Comparison of ENCODE assay signal across 23 cellular contexts in the genomic region with DNA sequence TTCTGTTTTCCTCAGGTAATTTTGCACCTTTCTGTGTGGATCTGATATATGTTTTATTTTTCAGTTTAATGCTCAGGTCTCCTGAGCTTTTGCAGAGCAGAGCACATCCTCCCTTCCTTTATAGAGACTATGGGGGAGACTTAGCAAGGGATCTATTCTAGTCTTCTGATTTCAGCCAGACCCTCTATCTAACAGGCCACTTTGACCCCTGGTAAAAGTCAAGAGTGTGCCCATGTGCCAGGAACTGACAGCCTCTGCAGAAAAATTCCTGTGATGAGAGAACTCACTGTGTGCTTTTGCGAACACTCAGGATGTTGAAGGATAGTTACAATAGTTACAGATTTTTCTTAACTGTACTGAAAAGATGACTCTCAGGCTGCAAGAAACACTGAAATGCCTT.
DNase-seq lines count a peak whose midpoint lies in the region; ATAC-seq, FAIRE-seq and TF ChIP-seq lines count a peak whose summit lies in the region.
"Had no signal": no experiment of that assay in that cellular context is flagged by ENCODE, and none has a peak within 500 bp of the region (broad histone marks: within the 10 kb centered on the region; RNA-seq: fewer than 3 reads in every experiment).

No MANE protein-coding gene starts in this region.

- peaks cover 48% of the 10 kb centered on the region for H3K79me2 ChIP-seq in neural progenitor cell (ENCODE audit: low read depth)

- ATAC-seq in body of pancreas (no peak), left ventricle myocardium superior (peak; percentile 66), GM21515 (IDR thresholded peaks at IDR 0.05; ENCODE audit: unreplicated experiment) (no peak)
- ATAC-seq: A549, GM23338, K562 had no signal

- no peak for DNase-seq in D721Med (ENCODE audit: insufficient read length, low spot score)
- DNase-seq in body of pancreas: no peak
- DNase-seq in left ventricle myocardium superior: no peak
- DNase-seq in neural progenitor cell (ENCODE audit: low spot score): no peak
- DNase-seq in NCI-H1436 treated with DMSO at 0.1 percent for 48 hours (lab: John Stamatoyannopoulos, UW): no peak
- no peak for DNase-seq in cortex of kidney (lab: John Stamatoyannopoulos, UW)
- no peak for DNase-seq in activated naive CD4-positive, alpha-beta T cell treated with anti-CD3 and anti-CD28 coated beads, Interleukin-2, amount 10 ng/mL, durations not matched to agents 7 days and 5 days
- DNase-seq: AML-193; CD4-positive, alpha-beta T cell; H9; Kasumi-1; NCI-H1105 treated with DMSO at 0.1 percent for 48 hours; NCI-H446; NCI-H774; NK-92 treated with Interleukin-12 subunit alpha and Interleukin-12 subunit beta, amount 100 ng/mL, for 24 hours; SHP77 had no signal

- no peaks in the 10 kb centered on the region for H3K9me3 Mint-ChIP-seq in neural progenitor cell
- no peaks in the 10 kb centered on the region for H3K9me3 Mint-ChIP-seq in activated naive CD4-positive, alpha-beta T cell treated with anti-CD3 and anti-CD28 coated beads, Interleukin-2, amount 10 ng/mL, durations not matched to agents 7 days and 5 days
- H3K9me3 Mint-ChIP-seq: CD4-positive, alpha-beta T cell; GM23338; H9 had no signal

- H3K4me1 ChIP-seq in body of pancreas: peaks cover 74% of the 10 kb centered on the region
- H3K4me1 ChIP-seq in neural progenitor cell: peaks cover 32% of the 10 kb centered on the region

- no peak overlapping the region for H3K4me3 ChIP-seq in body of pancreas
- no peak overlapping the region for H3K4me3 ChIP-seq in neural progenitor cell
- H3K4me3 ChIP-seq: A549; BLaER1 treated with 17β-estradiol and CSF1 and Interleukin-3, amounts not matched to agents 10 nM and 100 nM; GM23338; K562 had no signal

- H3K27ac Mint-ChIP-seq in neural progenitor cell: no peak overlapping the region
- H3K27ac Mint-ChIP-seq in activated naive CD4-positive, alpha-beta T cell treated with anti-CD3 and anti-CD28 coated beads, Interleukin-2, amount 10 ng/mL, durations not matched to agents 7 days and 5 days: no peak overlapping the region
- H3K27ac Mint-ChIP-seq: CD4-positive, alpha-beta T cell; GM23338 had no signal

- no peaks in the 10 kb centered on the region for H3K36me3 ChIP-seq in body of pancreas (replicated peaks in 1 of 2; ENCODE audit: insufficient read depth in 1 of 2, low read depth in 2 of 2)
- no peaks in the 10 kb centered on the region for H3K36me3 ChIP-seq in neural progenitor cell
- H3K36me3 ChIP-seq: BLaER1 treated with 17β-estradiol and CSF1 and Interleukin-3, amounts not matched to agents 10 nM and 100 nM had no signal

- H3K9ac ChIP-seq in neural progenitor cell: peak overlapping the region; percentile 14
- H3K9ac ChIP-seq: BLaER1 treated with 17β-estradiol and CSF1 and Interleukin-3, amounts not matched to agents 10 nM and 100 nM had no signal

- peaks cover 14% of the 10 kb centered on the region for H3F3A ChIP-seq in neural progenitor cell (ENCODE audit: low read depth)

- H4K20me1 ChIP-seq in neural progenitor cell (ENCODE audit: low read depth): peaks cover 24% of the 10 kb centered on the region
- H4K20me1 ChIP-seq: BLaER1 treated with 17β-estradiol and CSF1 and Interleukin-3, amounts not matched to agents 10 nM and 100 nM had no signal

- intact Hi-C loops in body of pancreas (cut with DNase I) (no loop called here), left ventricle myocardium superior (cut with micrococcal nuclease) (no loop called here)

- peak; percentile 64 for FAIRE-seq in D721Med (lab: Jason Lieb, UNC)
- FAIRE-seq: A549, GM18507, HTR-8/SVneo, K562 had no signal

- H3K36me3 Mint-ChIP-seq in neural progenitor cell: peaks cover under 1% of the 10 kb centered on the region
- H3K36me3 Mint-ChIP-seq in activated naive CD4-positive, alpha-beta T cell treated with anti-CD3 and anti-CD28 coated beads, Interleukin-2, amount 10 ng/mL, durations not matched to agents 7 days and 5 days: no peaks in the 10 kb centered on the region

- peaks cover 26% of the 10 kb centered on the region for H3K4me1 Mint-ChIP-seq in neural progenitor cell
- H3K4me1 Mint-ChIP-seq in activated naive CD4-positive, alpha-beta T cell treated with anti-CD3 and anti-CD28 coated beads, Interleukin-2, amount 10 ng/mL, durations not matched to agents 7 days and 5 days: no peaks in the 10 kb centered on the region

- WGBS in body of pancreas, 2 donors: 48 to 67% methylated on average over 1 of the region's 1 CpG

- H3K27ac ChIP-seq in body of pancreas (peak overlapping the region in 3 of 4 donors; percentile 48 to 55 (median 51)), neural progenitor cell (no peak overlapping the region)
- H3K27ac ChIP-seq: A549; BLaER1 treated with 17β-estradiol and CSF1 and Interleukin-3, amounts not matched to agents 10 nM and 100 nM had no signal

- no peaks in the 10 kb centered on the region for H3K9me3 ChIP-seq in body of pancreas
- H3K9me3 ChIP-seq in neural progenitor cell (ENCODE audit: low read depth): no peaks in the 10 kb centered on the region
- H3K9me3 ChIP-seq: A549; BLaER1 treated with 17β-estradiol and CSF1 and Interleukin-3, amounts not matched to agents 10 nM and 100 nM had no signal

- no peak overlapping the region for H3K4me3 Mint-ChIP-seq in neural progenitor cell
- H3K4me3 Mint-ChIP-seq in activated naive CD4-positive, alpha-beta T cell treated with anti-CD3 and anti-CD28 coated beads, Interleukin-2, amount 10 ng/mL, durations not matched to agents 7 days and 5 days: no peak overlapping the region
- H3K4me3 Mint-ChIP-seq: CD4-positive, alpha-beta T cell; GM23338 had no signal

- CTCF ChIA-PET in activated naive CD4-positive, alpha-beta T cell treated with anti-CD3 and anti-CD28 coated beads, Interleukin-2, amount 10 ng/mL, durations not matched to agents 7 days and 5 days (lab: Charles Lee): interaction anchor here (1.1 kb wide), 1 partner anchor 400 kb away, joined by 3 read pairs; no protein-coding TSS in a partner anchor

- H3K27me3 ChIP-seq in body of pancreas: no peaks in the 10 kb centered on the region
- H3K27me3 ChIP-seq in neural progenitor cell: no peaks in the 10 kb centered on the region
- H3K27me3 ChIP-seq: BLaER1 treated with 17β-estradiol and CSF1 and Interleukin-3, amounts not matched to agents 10 nM and 100 nM had no signal

- no peak for TF ChIP-seq POLR2A in body of pancreas (IDR thresholded peaks at IDR 0.05)

- no peak overlapping the region for H2AFZ ChIP-seq in neural progenitor cell (replicated peaks)
- H2AFZ ChIP-seq: GM23338 had no signal

- H3K4me2 ChIP-seq in neural progenitor cell: peak overlapping the region; percentile 46
- H3K4me2 ChIP-seq: A549, GM23338 had no signal

- no peaks in the 10 kb centered on the region for H3K27me3 Mint-ChIP-seq in neural progenitor cell (ENCODE audit: insufficient read depth, low read depth)
- H3K27me3 Mint-ChIP-seq in activated naive CD4-positive, alpha-beta T cell treated with anti-CD3 and anti-CD28 coated beads, Interleukin-2, amount 10 ng/mL, durations not matched to agents 7 days and 5 days: peaks cover 5% of the 10 kb centered on the region

- TF ChIP-seq CTCF in D721Med (IDR thresholded peaks at IDR 0.05; ENCODE audit: insufficient read depth, missing control alignments) (no peak), body of pancreas (IDR thresholded peaks at IDR 0.05) (no peak), neural progenitor cell (IDR thresholded peaks at IDR 0.05) (no peak)
